Comparison of ENCODE assay signal across 22 cellular contexts in the genomic region with DNA sequence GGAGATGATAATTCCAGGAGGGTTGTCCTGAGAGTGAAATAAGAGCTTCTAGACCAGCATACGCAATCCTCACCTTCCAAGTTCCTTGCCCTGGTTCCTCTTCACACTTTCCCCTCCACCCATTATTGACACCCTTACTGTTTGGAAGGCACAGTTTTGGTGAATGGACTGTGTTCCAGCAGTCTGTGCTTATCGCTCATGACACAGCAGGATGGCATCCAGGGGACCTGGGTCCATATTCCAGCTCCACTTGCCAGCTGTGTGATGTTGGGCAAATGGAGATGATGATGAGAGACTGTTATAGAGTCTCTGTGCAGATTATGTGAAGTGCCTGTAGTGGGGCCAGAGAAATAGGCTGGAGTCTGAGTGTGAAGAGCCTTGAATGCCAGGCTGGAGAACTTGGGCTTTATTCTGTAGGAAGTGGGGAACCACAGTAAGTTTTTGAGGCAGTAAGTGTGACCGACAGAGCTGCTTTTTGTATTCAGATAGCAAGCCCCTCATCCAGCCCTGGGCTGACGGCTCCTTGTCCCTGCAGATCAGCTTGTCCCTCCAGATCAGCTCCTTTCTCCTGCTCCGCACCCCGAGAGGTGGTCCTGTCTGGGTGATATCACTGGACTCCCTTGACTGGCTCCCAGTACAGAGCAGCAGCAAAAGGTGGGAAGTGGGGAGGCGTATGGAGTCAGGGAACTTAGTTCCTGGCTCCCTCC. TPM values are rescaled to one million over a fixed set of nuclear protein-coding genes. Genes with fewer than 3 reads are reported as not detected.
A peak's percentile ranks its signal among the peaks of the same experiment; 100 is the strongest.
DNase-seq lines count a peak whose midpoint lies in the region; ATAC-seq, FAIRE-seq and TF ChIP-seq lines count a peak whose summit lies in the region.
"Had no signal": no experiment of that assay in that cellular context is flagged by ENCODE, and none has a peak within 500 bp of the region (broad histone marks: within the 10 kb centered on the region; RNA-seq: fewer than 3 reads in every experiment).

No MANE protein-coding gene starts in this region.

- peak overlapping the region; percentile 93 for H2BK15ac ChIP-seq in H1 (ENCODE audit: low read length)

- H4K20me1 ChIP-seq in GM23338 (replicated peaks; ENCODE audit: insufficient read depth) = no peaks in the 10 kb centered on the region
- H4K20me1 ChIP-seq in H1 (replicated peaks in 1 of 2; ENCODE audit: control insufficient read depth in 1 of 2, insufficient read depth in 2 of 2, low read length in 2 of 2) = no peaks in the 10 kb centered on the region

- H3K9me2 ChIP-seq in GM23338 (ENCODE audit: insufficient read depth) = no peaks in the 10 kb centered on the region

- no peak overlapping the region for H3K14ac ChIP-seq in H1 (ENCODE audit: insufficient read length)

- no peak for TF ChIP-seq RAD21 in H1 (IDR thresholded peaks at IDR 0.05 in 1 of 2, conservative IDR thresholded peaks at IDR 0.05 in 1 of 2; ENCODE audit: low read depth in 2 of 2, low read length in 2 of 2)

- H3K4me2 ChIP-seq in GM23338 = peak overlapping the region; percentile 75; the same call in 1 of the 2 replicates
- H3K4me2 ChIP-seq in H1 (ENCODE audit: insufficient read depth in 1 of 2, low read depth in 2 of 2, low read length in 2 of 2) = no peak overlapping the region; a peak in 1 of 4 replicates
- H3K4me2 ChIP-seq: smooth muscle cell had no signal

- no peaks in the 10 kb centered on the region for H3K79me2 ChIP-seq in GM23338 (replicated peaks; ENCODE audit: insufficient read depth)
- H3K79me2 ChIP-seq in H1 (ENCODE audit: control insufficient read depth in 1 of 2, insufficient read depth in 2 of 2, low read length in 2 of 2) = no peaks in the 10 kb centered on the region
- H3K79me2 ChIP-seq: parathyroid adenoma had no signal

- ATAC-seq in GM23338 (no peak), lower lobe of right lung (no peak), HG03432 (IDR thresholded peaks at IDR 0.05; ENCODE audit: unreplicated experiment) (no peak)
- ATAC-seq in activated CD8-positive, alpha-beta T cell treated with anti-CD3 and anti-CD28 coated beads for 36 hours = no peak

- H3K23me2 ChIP-seq in H1 (ENCODE audit: low read depth, low read length) = no peaks in the 10 kb centered on the region; the same call in 1 of the 2 replicates

- no peak overlapping the region for H3K27ac Mint-ChIP-seq in GM23338
- H3K27ac Mint-ChIP-seq in activated CD8-positive, alpha-beta T cell treated with anti-CD3 and anti-CD28 coated beads for 36 hours = no peak overlapping the region
- H3K27ac Mint-ChIP-seq: activated CD4-positive, alpha-beta T cell treated with anti-CD3 and anti-CD28 coated beads, Interleukin-2, amount 10 ng/mL, durations not matched to agents 24 days and 14 days; activated T-helper 2 cell treated with anti-CD3 and anti-CD28 coated beads, Interferon-gamma antibody, Interleukin-2, Interleukin-4, amounts not matched to agents 10 μg/mL and 5 μg/mL and 100 μg/mL, durations not matched to agents 14 hours and 24 hours and 36 hours; CD14-positive monocyte; dendritic cell treated with granulocyte-macrophage colony-stimulating factor and Interleukin-4, amounts not matched to agents 40 ng/mL and 50 ng/mL, for 4 days; IgD-negative memory B cell had no signal

- no peak overlapping the region for H3K9ac ChIP-seq in H1 (replicated peaks in 1 of 4; ENCODE audit: extremely low read depth in 1 of 4, low read depth in 3 of 4, low read length in 3 of 4)
- H3K9ac ChIP-seq: parathyroid adenoma had no signal

- H3K23ac ChIP-seq in H1 (ENCODE audit: insufficient read length) = no peak overlapping the region

- no peak overlapping the region for H4K8ac ChIP-seq in H1 (ENCODE audit: extremely low read depth, insufficient read depth, low read length)

- H3K4me1 ChIP-seq in GM23338 (ENCODE audit: insufficient read depth) (peaks cover 41% of the 10 kb centered on the region), H1 (replicated peaks in 1 of 4; ENCODE audit: control insufficient read depth in 3 of 4, insufficient read depth in 4 of 4, low read length in 3 of 4) (peaks cover 15 to 32% (median 23%) of the 10 kb centered on the region in 4 experiments), lower lobe of right lung (peaks cover 80% of the 10 kb centered on the region)

- peak overlapping the region; percentile 60; the same call in 1 of the 2 replicates for H2BK5ac ChIP-seq in H1 (ENCODE audit: low read depth, low read length)

- H3K4me1 Mint-ChIP-seq in GM23338 = peaks cover 68% of the 10 kb centered on the region
- H3K4me1 Mint-ChIP-seq in activated CD8-positive, alpha-beta T cell treated with anti-CD3 and anti-CD28 coated beads for 36 hours (ENCODE audit: low read depth) = peaks cover 18% of the 10 kb centered on the region

- H3K27me3 Mint-ChIP-seq in GM23338 (ENCODE audit: insufficient read depth, low read depth, poor library complexity) = peaks cover 17% of the 10 kb centered on the region
- peaks cover 21% of the 10 kb centered on the region for H3K27me3 Mint-ChIP-seq in activated CD8-positive, alpha-beta T cell treated with anti-CD3 and anti-CD28 coated beads for 36 hours

- H2BK120ac ChIP-seq in H1 (replicated peaks; ENCODE audit: low read depth, low read length) = no peak overlapping the region

- H2BK20ac ChIP-seq in H1 (ENCODE audit: low read length) = peak overlapping the region; percentile 38; the same call in 1 of the 2 replicates

- no peaks in the 10 kb centered on the region for H3K36me3 ChIP-seq in GM23338 (ENCODE audit: insufficient read depth)
- H3K36me3 ChIP-seq in H1 (ENCODE audit: control insufficient read depth in 2 of 4, insufficient read depth in 4 of 4, low read length in 3 of 4) = no peaks in the 10 kb centered on the region
- no peaks in the 10 kb centered on the region for H3K36me3 ChIP-seq in lower lobe of right lung

- 84% methylated on average over 7 of the region's 7 CpGs; no CpG with 5 or more reads in 1 of the 2 experiments for whole genome bisulfite sequencing in H1 (ENCODE audit: extremely low coverage in 1 of 2, insufficient coverage in 1 of 2, insufficient read length in 1 of 2, insufficient replicate concordance in 2 of 2, low coverage in 1 of 2, low lambda C conversion rate in 2 of 2, missing lambda C conversion rate in 1 of 2), 2 experiments

- DNase-seq in GM23338 (ENCODE audit: low spot score) (no peak), H1 (ENCODE audit: low read depth in 1 of 2, low spot score in 2 of 2) (no peak), lower lobe of right lung (peak; percentile 19), substantia nigra (lab: John Stamatoyannopoulos, UW) (no peak), epidermal melanocyte (ENCODE audit: insufficient read length, low spot score) (no peak), T-helper 2 cell (no peak)
- DNase-seq in activated CD8-positive, alpha-beta T cell treated with anti-CD3 and anti-CD28 coated beads for 36 hours = no peak
- DNase-seq: activated CD4-positive, alpha-beta T cell treated with anti-CD3 and anti-CD28 coated beads, Interleukin-2, amount 10 ng/mL, durations not matched to agents 24 days and 14 days; DMS 273 treated with DMSO at 0.1 percent for 48 hours; hippocampal formation; NCI-H1694 had no signal

- peak overlapping the region; percentile 49 for H4K91ac ChIP-seq in H1 (replicated peaks; ENCODE audit: insufficient read length, low read length)

- CTCF ChIA-PET in H1 (lab: Charles Lee; ENCODE audit: partially characterized antibody) = interaction anchor here (1.0 to 32.9 kb wide), 8 partner anchors 9 to 352 kb away, joined by 3 to 1213 read pairs (median 44); a partner anchor contains a TSS
- CTCF ChIA-PET in activated CD8-positive, alpha-beta T cell treated with anti-CD3 and anti-CD28 coated beads for 36 hours (lab: Charles Lee) = interaction anchor here (0.8 to 3.5 kb wide), 6 partner anchors 10 to 66 kb away, joined by 3 to 17 read pairs (median 3); no protein-coding TSS in a partner anchor

- H3K9me3 Mint-ChIP-seq in GM23338 = no peaks in the 10 kb centered on the region
- no peaks in the 10 kb centered on the region for H3K9me3 Mint-ChIP-seq in activated CD8-positive, alpha-beta T cell treated with anti-CD3 and anti-CD28 coated beads for 36 hours
- H3K9me3 Mint-ChIP-seq: activated CD4-positive, alpha-beta T cell treated with anti-CD3 and anti-CD28 coated beads, Interleukin-2, amount 10 ng/mL, durations not matched to agents 24 days and 14 days; activated T-helper 2 cell treated with anti-CD3 and anti-CD28 coated beads, Interferon-gamma antibody, Interleukin-2, Interleukin-4, amounts not matched to agents 10 μg/mL and 5 μg/mL and 100 μg/mL, durations not matched to agents 14 hours and 24 hours and 36 hours; CD14-positive monocyte; dendritic cell treated with granulocyte-macrophage colony-stimulating factor and Interleukin-4, amounts not matched to agents 40 ng/mL and 50 ng/mL, for 4 days; IgD-negative memory B cell had no signal

- H4K5ac ChIP-seq in H1 (ENCODE audit: insufficient read length, low read depth, low read length) = no peak overlapping the region

- no peaks in the 10 kb centered on the region for H3K79me1 ChIP-seq in H1 (ENCODE audit: low read depth, low read length)

- H2AFZ ChIP-seq in GM23338 (peak overlapping the region; percentile 84), H1 (ENCODE audit: low read length) (no peak overlapping the region)
- H2AFZ ChIP-seq: parathyroid adenoma had no signal

- peaks cover 21% of the 10 kb centered on the region for H3F3A ChIP-seq in GM23338 (replicated peaks; ENCODE audit: low read depth)

- no peak for FAIRE-seq in H1 (lab: Jason Lieb, UNC)
- FAIRE-seq: G401.6, islet of Langerhans had no signal

- H3K4ac ChIP-seq in H1 (replicated peaks; ENCODE audit: insufficient read length, low read depth, low read length) = peak overlapping the region; percentile 75

- H3K27me3 ChIP-seq in GM23338 (ENCODE audit: insufficient read depth) (no peaks in the 10 kb centered on the region), H1 (replicated peaks in 1 of 4; ENCODE audit: control insufficient read depth in 3 of 4, extremely low read depth in 1 of 4, insufficient read depth in 3 of 4, low read length in 3 of 4) (peaks cover 0 to 7% (median 4%) of the 10 kb centered on the region in 4 experiments; a peak in 5 of 7 replicates), lower lobe of right lung (ENCODE audit: low read depth) (no peaks in the 10 kb centered on the region)

- H3K27ac ChIP-seq in GM23338 (ENCODE audit: low read depth) (no peak overlapping the region; the same call in 1 of the 2 replicates), H1 (ENCODE audit: low read depth, low read length) (no peak overlapping the region), lower lobe of right lung (peak overlapping the region; percentile 64), substantia nigra (ENCODE audit: low read depth, low read length, poor library complexity, severe bottlenecking) (peak overlapping the region; percentile 9)
- H3K27ac ChIP-seq: HL-60, parathyroid adenoma had no signal

- TF ChIP-seq EP300 in H1 (IDR thresholded peaks at IDR 0.05; ENCODE audit: borderline replicate concordance in 1 of 2, low read depth in 2 of 2, low read length in 2 of 2) = no peak

- H3K56ac ChIP-seq in H1 (replicated peaks; ENCODE audit: insufficient read length, low read depth, low read length) = no peak overlapping the region

- POLR2A ChIA-PET in H1 (lab: Charles Lee; ENCODE audit: partially characterized antibody) = interaction anchor here (1.0 to 14.5 kb wide), 6 partner anchors 8 to 187 kb away, joined by 3 to 93 read pairs (median 6); a partner anchor contains a TSS
- POLR2A ChIA-PET in activated CD8-positive, alpha-beta T cell treated with anti-CD3 and anti-CD28 coated beads for 36 hours (lab: Charles Lee) = interaction anchor here (1.3 kb wide), 1 partner anchor 215 kb away, joined by 4 read pairs; no protein-coding TSS in a partner anchor

- H2BK12ac ChIP-seq in H1 (ENCODE audit: low read depth, low read length) = peak overlapping the region; percentile 97; the same call in 1 of the 2 replicates

- TF ChIP-seq POLR2A in H1 (IDR thresholded peaks at IDR 0.05; ENCODE audit: control extremely low read depth in 1 of 2, low read depth in 2 of 2, low read length in 2 of 2) = no peak

- no peak overlapping the region for H3K4me3 ChIP-seq in GM23338
- H3K4me3 ChIP-seq in H1 (ENCODE audit: extremely low read depth in 1 of 4, insufficient read depth in 2 of 4, low read depth in 3 of 4, low read length in 4 of 4) = no peak overlapping the region
- H3K4me3 ChIP-seq in lower lobe of right lung = no peak overlapping the region
- H3K4me3 ChIP-seq: smooth muscle cell had no signal

- TF ChIP-seq CTCF in GM23338 (conservative IDR thresholded peaks at IDR 0.05; ENCODE audit: low read depth in 2 of 2) (no peak), H1 (IDR thresholded peaks at IDR 0.05; ENCODE audit: control extremely low read depth in 1 of 3, insufficient read depth in 1 of 3, low read depth in 1 of 3, low read length in 3 of 3) (no peak), lower lobe of right lung (IDR thresholded peaks at IDR 0.05) (no peak)
- no peak for TF ChIP-seq CTCF in activated CD8-positive, alpha-beta T cell treated with anti-CD3 and anti-CD28 coated beads for 36 hours (IDR thresholded peaks at IDR 0.05)

- intact Hi-C loops in lower lobe of right lung (cut with DNase I) = no loop called here
- intact Hi-C loops in activated CD8-positive, alpha-beta T cell treated with anti-CD3 and anti-CD28 coated beads for 36 hours (cut with micrococcal nuclease) = no loop called here

- H3K36me3 Mint-ChIP-seq in GM23338 (ENCODE audit: low read depth) = no peaks in the 10 kb centered on the region
- H3K36me3 Mint-ChIP-seq in activated CD8-positive, alpha-beta T cell treated with anti-CD3 and anti-CD28 coated beads for 36 hours (ENCODE audit: low read depth) = no peaks in the 10 kb centered on the region
- H3K36me3 Mint-ChIP-seq: CD14-positive monocyte, IgD-negative memory B cell had no signal

- H3K9me3 ChIP-seq in H1 (ENCODE audit: insufficient read depth in 2 of 2, low read depth in 1 of 2, low read length in 1 of 2) = no peaks in the 10 kb centered on the region
- no peaks in the 10 kb centered on the region for H3K9me3 ChIP-seq in lower lobe of right lung

- no peak overlapping the region for H3K18ac ChIP-seq in H1 (ENCODE audit: extremely low read depth, low read length)

- H2AK5ac ChIP-seq in H1 (ENCODE audit: low read depth, low read length) = peak overlapping the region; percentile 47; the same call in 1 of the 2 replicates

- no peak overlapping the region for H3K4me3 Mint-ChIP-seq in GM23338
- H3K4me3 Mint-ChIP-seq in activated CD8-positive, alpha-beta T cell treated with anti-CD3 and anti-CD28 coated beads for 36 hours = no peak overlapping the region
- H3K4me3 Mint-ChIP-seq: activated CD4-positive, alpha-beta T cell treated with anti-CD3 and anti-CD28 coated beads, Interleukin-2, amount 10 ng/mL, durations not matched to agents 24 days and 14 days; CD14-positive monocyte; dendritic cell treated with granulocyte-macrophage colony-stimulating factor and Interleukin-4, amounts not matched to agents 40 ng/mL and 50 ng/mL, for 4 days; IgD-negative memory B cell had no signal

RNA-seq across cellular contexts. Expression of a gene that starts 8.1 kb away (rescaled TPM):
- not detected in 2 replicates for total RNA-seq in GM23338 (2014; rRNA removed; shearing (Covaris generic))
- polyA plus RNA-seq in GM23338 (2016; fragmentation: Nextera tagmentation; extraction: Ambion mirVana) = 0.09 TPM in 1 of 2 replicates, not detected in the other
- not detected in 2 replicates for total RNA-seq in H1 (2021; fragmentation: NEBNext Ultra II Directional; extraction: Animal tissue kit (Norgen Biotek cat#: 25700))
- polyA plus RNA-seq in H1 (2011; rRNA removed) = not detected in 2 replicates
- not detected for polyA plus RNA-seq in H1 (2011; cell fraction: cytosol; rRNA removed)
- polyA plus RNA-seq in H1 (2011; cell fraction: nucleus; rRNA removed) = not detected
- not detected in 4 replicates for polyA plus RNA-seq in H1 (2012, experiment 1 of 2)
- polyA plus RNA-seq in H1 (2012, experiment 2 of 2) = not detected
- polyA plus RNA-seq in H1 (2013, experiment 1 of 2) = not detected
- polyA plus RNA-seq in H1 (2013, experiment 2 of 2) = not detected
- polyA minus RNA-seq in H1 (2011; rRNA and poly(A)+ RNA removed) = 0.07 TPM in 1 of 2 replicates, not detected in the other
- polyA minus RNA-seq in H1 (2011; cell fraction: cytosol; rRNA and poly(A)+ RNA removed) = not detected
- polyA minus RNA-seq in H1 (2011; cell fraction: nucleus; rRNA and poly(A)+ RNA removed) = not detected
- total RNA-seq in lower lobe of right lung = not detected
- total RNA-seq in activated CD8-positive, alpha-beta T cell treated with anti-CD3 and anti-CD28 coated beads for 36 hours = not detected
- total RNA-seq: activated CD4-positive, alpha-beta T cell treated with anti-CD3 and anti-CD28 coated beads, Interleukin-2, amount 10 ng/mL, durations not matched to agents 24 days and 14 days; activated T-helper 2 cell treated with anti-CD3 and anti-CD28 coated beads, Interferon-gamma antibody, Interleukin-2, Interleukin-4, amounts not matched to agents 10 μg/mL and 5 μg/mL and 100 μg/mL, durations not matched to agents 14 hours and 24 hours and 36 hours; M059J; smooth muscle cell had no signal
- polyA plus RNA-seq: CD14-positive monocyte, IgD-negative memory B cell had no signal

RNA-seq across cellular contexts. Expression of a gene that starts 16.9 kb away (rescaled TPM):
- total RNA-seq in GM23338 (2014; rRNA removed; shearing (Covaris generic)) = 20.1 and 27.7 TPM in 2 replicates
- polyA plus RNA-seq in GM23338 (2016; fragmentation: Nextera tagmentation; extraction: Ambion mirVana) = 4.5 and 5.4 TPM in 2 replicates
- total RNA-seq in H1 (2021; fragmentation: NEBNext Ultra II Directional; extraction: Animal tissue kit (Norgen Biotek cat#: 25700)) = 9.3 and 10.3 TPM in 2 replicates
- 9.5 and 16.7 TPM in 2 replicates for polyA plus RNA-seq in H1 (2011; rRNA removed)
- 16.0 TPM for polyA plus RNA-seq in H1 (2011; cell fraction: cytosol; rRNA removed)
- polyA plus RNA-seq in H1 (2011; cell fraction: nucleus; rRNA removed) = 11.4 TPM
- 6.7 to 8.6 TPM (median 8.0 TPM) in 4 replicates for polyA plus RNA-seq in H1 (2012, experiment 1 of 2)
- 10.5 TPM for polyA plus RNA-seq in H1 (2012, experiment 2 of 2)
- polyA plus RNA-seq in H1 (2013, experiment 1 of 2) = 6.6 TPM
- 7.7 TPM for polyA plus RNA-seq in H1 (2013, experiment 2 of 2)
- 12.2 and 14.8 TPM in 2 replicates for polyA minus RNA-seq in H1 (2011; rRNA and poly(A)+ RNA removed)
- 9.6 TPM for polyA minus RNA-seq in H1 (2011; cell fraction: cytosol; rRNA and poly(A)+ RNA removed)
- polyA minus RNA-seq in H1 (2011; cell fraction: nucleus; rRNA and poly(A)+ RNA removed) = 9.0 TPM
- total RNA-seq in lower lobe of right lung = 21.5 TPM
- total RNA-seq in activated CD8-positive, alpha-beta T cell treated with anti-CD3 and anti-CD28 coated beads for 36 hours = not detected
- total RNA-seq: activated CD4-positive, alpha-beta T cell treated with anti-CD3 and anti-CD28 coated beads, Interleukin-2, amount 10 ng/mL, durations not matched to agents 24 days and 14 days; activated T-helper 2 cell treated with anti-CD3 and anti-CD28 coated beads, Interferon-gamma antibody, Interleukin-2, Interleukin-4, amounts not matched to agents 10 μg/mL and 5 μg/mL and 100 μg/mL, durations not matched to agents 14 hours and 24 hours and 36 hours; M059J had no signal
- polyA plus RNA-seq: CD14-positive monocyte, IgD-negative memory B cell had no signal

RNA-seq across cellular contexts. Expression of a gene that starts 30.3 kb away (rescaled TPM):
- total RNA-seq in GM23338 (2014; rRNA removed; shearing (Covaris generic)) = 1.4 and 1.5 TPM in 2 replicates
- polyA plus RNA-seq in GM23338 (2016; fragmentation: Nextera tagmentation; extraction: Ambion mirVana) (0.47 and 0.53 TPM in 2 replicates), H1 (2011; rRNA removed) (0.67 and 1.3 TPM in 2 replicates)
- 1.3 and 1.7 TPM in 2 replicates for total RNA-seq in H1 (2021; fragmentation: NEBNext Ultra II Directional; extraction: Animal tissue kit (Norgen Biotek cat#: 25700))
- polyA plus RNA-seq in H1 (2011; cell fraction: cytosol; rRNA removed) = 1.0 TPM
- polyA plus RNA-seq in H1 (2011; cell fraction: nucleus; rRNA removed) = 5.7 TPM
- 0.81 to 1.3 TPM (median 1.1 TPM) in 4 replicates for polyA plus RNA-seq in H1 (2012, experiment 1 of 2)
- 0.24 TPM for polyA plus RNA-seq in H1 (2012, experiment 2 of 2)
- polyA plus RNA-seq in H1 (2013, experiment 1 of 2) = 0.87 TPM
- 0.53 TPM for polyA plus RNA-seq in H1 (2013, experiment 2 of 2)
- polyA minus RNA-seq in H1 (2011; rRNA and poly(A)+ RNA removed) = 0.95 and 1.6 TPM in 2 replicates
- polyA minus RNA-seq in H1 (2011; cell fraction: cytosol; rRNA and poly(A)+ RNA removed) = 0.88 TPM
- polyA minus RNA-seq in H1 (2011; cell fraction: nucleus; rRNA and poly(A)+ RNA removed) = 2.7 TPM
- 4.1 TPM for total RNA-seq in lower lobe of right lung
- total RNA-seq in activated CD8-positive, alpha-beta T cell treated with anti-CD3 and anti-CD28 coated beads for 36 hours = 1 to 10 TPM; 2.9 to 3.3 TPM
- polyA plus RNA-seq: CD14-positive monocyte had no signal

RNA-seq across cellular contexts. Expression of a gene that starts 39.5 kb away (rescaled TPM):
- not detected in 2 replicates for total RNA-seq in GM23338 (2014; rRNA removed; shearing (Covaris generic))
- polyA plus RNA-seq in GM23338 (2016; fragmentation: Nextera tagmentation; extraction: Ambion mirVana) = not detected in 2 replicates
- total RNA-seq in H1 (2021; fragmentation: NEBNext Ultra II Directional; extraction: Animal tissue kit (Norgen Biotek cat#: 25700)) = not detected in 2 replicates
- not detected in 2 replicates for polyA plus RNA-seq in H1 (2011; rRNA removed)
- not detected for polyA plus RNA-seq in H1 (2011; cell fraction: cytosol; rRNA removed)
- polyA plus RNA-seq in H1 (2011; cell fraction: nucleus; rRNA removed) = not detected
- polyA plus RNA-seq in H1 (2012, experiment 1 of 2) = not detected in 4 replicates
- polyA plus RNA-seq in H1 (2012, experiment 2 of 2) = not detected
- polyA plus RNA-seq in H1 (2013, experiment 1 of 2) = not detected
- polyA plus RNA-seq in H1 (2013, experiment 2 of 2) = not detected
- polyA minus RNA-seq in H1 (2011; rRNA and poly(A)+ RNA removed) = not detected in 2 replicates
- not detected for polyA minus RNA-seq in H1 (2011; cell fraction: cytosol; rRNA and poly(A)+ RNA removed)
- not detected for polyA minus RNA-seq in H1 (2011; cell fraction: nucleus; rRNA and poly(A)+ RNA removed)
- 3.2 TPM for total RNA-seq in lower lobe of right lung
- not detected for total RNA-seq in activated CD8-positive, alpha-beta T cell treated with anti-CD3 and anti-CD28 coated beads for 36 hours
- total RNA-seq: activated CD4-positive, alpha-beta T cell treated with anti-CD3 and anti-CD28 coated beads, Interleukin-2, amount 10 ng/mL, durations not matched to agents 24 days and 14 days; activated T-helper 2 cell treated with anti-CD3 and anti-CD28 coated beads, Interferon-gamma antibody, Interleukin-2, Interleukin-4, amounts not matched to agents 10 μg/mL and 5 μg/mL and 100 μg/mL, durations not matched to agents 14 hours and 24 hours and 36 hours; M059J; smooth muscle cell had no signal
- polyA plus RNA-seq: CD14-positive monocyte, IgD-negative memory B cell, smooth muscle cell had no signal

RNA-seq across cellular contexts. Expression of a gene that starts 49.0 kb away (rescaled TPM):
- 16.5 and 21.2 TPM in 2 replicates for total RNA-seq in GM23338 (2014; rRNA removed; shearing (Covaris generic))
- polyA plus RNA-seq in GM23338 (2016; fragmentation: Nextera tagmentation; extraction: Ambion mirVana) (16.8 and 18.9 TPM in 2 replicates), H1 (2011; rRNA removed) (9.9 and 11.5 TPM in 2 replicates)
- total RNA-seq in H1 (2021; fragmentation: NEBNext Ultra II Directional; extraction: Animal tissue kit (Norgen Biotek cat#: 25700)) = 25.5 and 25.6 TPM in 2 replicates
- polyA plus RNA-seq in H1 (2011; cell fraction: cytosol; rRNA removed) = 21.5 TPM
- polyA plus RNA-seq in H1 (2011; cell fraction: nucleus; rRNA removed) = 12.1 TPM
- 14.4 to 21.3 TPM (median 16.1 TPM) in 4 replicates for polyA plus RNA-seq in H1 (2012, experiment 1 of 2)
- polyA plus RNA-seq in H1 (2012, experiment 2 of 2) = 17.9 TPM
- 22.8 TPM for polyA plus RNA-seq in H1 (2013, experiment 1 of 2)
- polyA plus RNA-seq in H1 (2013, experiment 2 of 2) = 20.5 TPM
- polyA minus RNA-seq in H1 (2011; rRNA and poly(A)+ RNA removed) = 9.0 and 10.2 TPM in 2 replicates
- 14.5 TPM for polyA minus RNA-seq in H1 (2011; cell fraction: cytosol; rRNA and poly(A)+ RNA removed)
- 9.8 TPM for polyA minus RNA-seq in H1 (2011; cell fraction: nucleus; rRNA and poly(A)+ RNA removed)
- total RNA-seq in lower lobe of right lung = 19.8 TPM
- total RNA-seq in activated CD8-positive, alpha-beta T cell treated with anti-CD3 and anti-CD28 coated beads for 36 hours = 10 to 100 TPM; 33.8 to 35.1 TPM

Comparison
In these comparisons a context has a peak if more than half of its experiments do, and no peak if none do; other contexts are left out.
1. H3K27ac ChIP-seq: peak in lower lobe of right lung (single experiment) and substantia nigra (single experiment); none in GM23338 (single experiment) and H1 (single experiment).
2. RNA of a gene that starts 16.9 kb away (total RNA-seq): 20.1 to 27.7 TPM in GM23338, 21.5 TPM in lower lobe of right lung (single experiment) and 9.3 to 10.3 TPM in H1; not detected in activated CD8-positive, alpha-beta T cell treated with anti-CD3 and anti-CD28 coated beads for 36 hours; every median in the first group is over 10 times any median in the second.